In genomic region chr9:43125894-43126293, GRCh38 we compare ENCODE assay signal across 8 cellular contexts.
DNase-seq lines count a peak whose midpoint lies in the region; ATAC-seq and TF ChIP-seq lines count a peak whose summit lies in the region.
"Not testable (repeated sequence)": the region's sequence is repeated elsewhere in the genome, so short reads cannot be mapped to it uniquely, and the experiment has no call there.

No MANE protein-coding gene starts in this region.

- H3K36me3 Mint-ChIP-seq in osteocyte (ENCODE audit: unreplicated experiment), result not testable (repeated sequence)

- peak overlapping the region; percentile 82 for H3K27ac ChIP-seq in left ventricle myocardium inferior (replicated peaks)
- H3K27ac ChIP-seq in subcutaneous abdominal adipose tissue (ENCODE audit: low read depth, low read length), result not testable (repeated sequence)

- H3K4me3 ChIP-seq in adipocyte (ENCODE audit: low read length), result peak overlapping the region; percentile 69
- peak overlapping the region; percentile 64 for H3K4me3 ChIP-seq in left ventricle myocardium inferior
- peak overlapping the region; percentile 45 to 72 (median 63) for H3K4me3 ChIP-seq in subcutaneous abdominal adipose tissue (ENCODE audit: low read depth in 1 of 5, low read length in 5 of 5)

- H3K9me3 ChIP-seq in adipocyte (ENCODE audit: control insufficient read depth, low read length); left ventricle myocardium inferior (replicated peaks); subcutaneous abdominal adipose tissue (ENCODE audit: control insufficient read depth in 5 of 5, low read length in 5 of 5): not testable (repeated sequence)

- H3K9me3 Mint-ChIP-seq in osteocyte (ENCODE audit: unreplicated experiment), result not testable (repeated sequence)

- ATAC-seq in Right ventricle myocardium inferior; Right ventricle myocardium superior (ENCODE audit: poor library complexity); left ventricle myocardium superior; left lobe of liver: not testable (repeated sequence)

- TF ChIP-seq CTCF in left ventricle myocardium inferior (IDR thresholded peaks at IDR 0.05; ENCODE audit: borderline replicate concordance); osteocyte (IDR thresholded peaks at IDR 0.05): not testable (repeated sequence)

- intact Hi-C loops in Right ventricle myocardium inferior (cut with DNase I); Right ventricle myocardium superior (cut with DNase I); left ventricle myocardium inferior (cut with micrococcal nuclease); left ventricle myocardium superior (cut with micrococcal nuclease): not testable (repeated sequence)

- not testable (repeated sequence) for DNase-seq in adipocyte (ENCODE audit: low read depth); left ventricle myocardium inferior
- DNase-seq in Right ventricle myocardium inferior (ENCODE audit: missing footprints), result peak; percentile 68
- DNase-seq in Right ventricle myocardium superior, result peak; percentile 50
- DNase-seq in left ventricle myocardium superior, result peak; percentile 43
- DNase-seq in left lobe of liver (ENCODE audit: low spot score), result peak; percentile 56
- peak; percentile 57 for DNase-seq in osteocyte (ENCODE audit: extremely low spot score, unreplicated experiment)

- not testable (repeated sequence) for H3K27ac Mint-ChIP-seq in osteocyte (ENCODE audit: unreplicated experiment)

- not testable (repeated sequence) for H3K27me3 Mint-ChIP-seq in osteocyte (ENCODE audit: unreplicated experiment)

- H3K36me3 ChIP-seq in adipocyte (ENCODE audit: control insufficient read depth, insufficient read depth, low read length, severe bottlenecking); left ventricle myocardium inferior; subcutaneous abdominal adipose tissue (ENCODE audit: control insufficient read depth in 5 of 5, insufficient read depth in 5 of 5, low read length in 5 of 5): not testable (repeated sequence)

- H3K9ac ChIP-seq in adipocyte (ENCODE audit: low read length), result peak overlapping the region; percentile 82
- H3K9ac ChIP-seq in subcutaneous abdominal adipose tissue (ENCODE audit: low read length in 5 of 5), result not testable (repeated sequence)

- not testable (repeated sequence) for H3K27me3 ChIP-seq in adipocyte (replicated peaks; ENCODE audit: control insufficient read depth, insufficient read depth, low read length); left ventricle myocardium inferior (ENCODE audit: low read depth); subcutaneous abdominal adipose tissue (ENCODE audit: control insufficient read depth in 5 of 5, insufficient read depth in 4 of 5, low read length in 5 of 5)

- not testable (repeated sequence) for H3K4me3 Mint-ChIP-seq in osteocyte (ENCODE audit: unreplicated experiment)

- not testable (repeated sequence) for H3K4me1 ChIP-seq in adipocyte (ENCODE audit: control insufficient read depth, insufficient read depth, low read length); left ventricle myocardium inferior
- H3K4me1 ChIP-seq in subcutaneous abdominal adipose tissue (ENCODE audit: control insufficient read depth in 5 of 5, insufficient read depth in 5 of 5, low read length in 5 of 5), result peaks cover 0 to 19% (median 8%) of the 10 kb centered on the region in 5 donors

- H3K4me1 Mint-ChIP-seq in osteocyte (ENCODE audit: unreplicated experiment), result not testable (repeated sequence)
